8 cellular contexts compared by ENCODE assay signal in the genomic region with DNA sequence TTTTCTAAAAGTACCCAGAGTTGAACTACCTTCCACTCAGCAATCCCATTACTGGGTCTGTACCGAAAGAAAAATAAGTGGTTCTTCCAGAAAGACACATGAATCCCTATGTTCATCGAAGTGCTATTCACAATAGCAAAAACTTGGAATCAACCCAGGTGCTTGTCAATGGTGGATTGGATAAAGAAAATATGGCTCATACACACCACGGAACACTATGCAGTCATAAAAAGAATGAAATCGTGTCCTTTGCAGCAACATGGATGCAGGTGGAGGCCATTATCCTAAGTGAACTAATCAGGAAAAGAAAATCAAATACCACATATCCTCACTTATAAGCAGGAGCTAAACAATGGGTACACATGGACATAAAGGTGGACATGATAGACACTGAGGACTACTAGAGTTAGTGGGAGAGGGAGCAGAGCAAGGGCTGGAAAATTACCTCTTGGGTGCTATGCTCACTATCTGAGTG. TPM values are rescaled to one million over a fixed set of nuclear protein-coding genes. Genes with fewer than 3 reads are reported as not detected.
DNase-seq lines count a peak whose midpoint lies in the region; ATAC-seq and TF ChIP-seq lines count a peak whose summit lies in the region.

No MANE protein-coding gene starts in this region.

- peak overlapping the region; percentile 77 for H3K4me3 ChIP-seq in ACC112 (ENCODE audit: low read depth, low read length)
- no peak overlapping the region for H3K4me3 ChIP-seq in HL-60 (replicated peaks; ENCODE audit: insufficient read depth, low read length)
- no peak overlapping the region for H3K4me3 ChIP-seq in body of pancreas

- H3K4me1 ChIP-seq in ACC112 (ENCODE audit: control insufficient read depth, insufficient read depth, low read length, unreplicated experiment) (peaks cover 43% of the 10 kb centered on the region), body of pancreas (peaks cover 49% of the 10 kb centered on the region)

- WGBS in body of pancreas, 2 donors = 6 to 8% methylated on average over 4 of the region's 4 CpGs

- H3K9me3 ChIP-seq in body of pancreas = no peaks in the 10 kb centered on the region

- no peaks in the 10 kb centered on the region for H3K79me2 ChIP-seq in ACC112 (ENCODE audit: control insufficient read depth, insufficient read depth, low read length, unreplicated experiment)

- no peak for DNase-seq in HL-60 (ENCODE audit: low read depth in 1 of 2, low spot score in 1 of 2)
- no peak for DNase-seq in body of pancreas
- DNase-seq in midbrain (lab: John Stamatoyannopoulos, UW) = peak; percentile 57
- no peak for DNase-seq in epidermal melanocyte (ENCODE audit: insufficient read length, low spot score)
- no peak for DNase-seq in UCSD-AML1 (lab: John Stamatoyannopoulos, UW; ENCODE audit: unreplicated experiment)

- H3K27me3 ChIP-seq in ACC112 (ENCODE audit: insufficient read depth, low read length) (no peaks in the 10 kb centered on the region), HL-60 (ENCODE audit: insufficient read depth, poor library complexity, severe bottlenecking) (no peaks in the 10 kb centered on the region), body of pancreas (no peaks in the 10 kb centered on the region)

- H2AFZ ChIP-seq in ACC112 (ENCODE audit: low read length, unreplicated experiment) = peak overlapping the region; percentile 93

- ATAC-seq in body of pancreas (no peak), HG02870 (IDR thresholded peaks at IDR 0.05; ENCODE audit: unreplicated experiment) (no peak), GM18873 (IDR thresholded peaks at IDR 0.05; ENCODE audit: low FRiP score, unreplicated experiment) (no peak)

- intact Hi-C loops in body of pancreas (cut with DNase I) = no loop called here

- TF ChIP-seq CTCF in HL-60 (IDR thresholded peaks at IDR 0.05; ENCODE audit: insufficient read depth, low read length) (no peak), body of pancreas (IDR thresholded peaks at IDR 0.05) (no peak)

- no peaks in the 10 kb centered on the region for H3K36me3 ChIP-seq in ACC112 (ENCODE audit: insufficient read depth, low read length)
- no peaks in the 10 kb centered on the region for H3K36me3 ChIP-seq in body of pancreas (replicated peaks in 1 of 2; ENCODE audit: insufficient read depth in 1 of 2, low read depth in 2 of 2)

- H3K27ac ChIP-seq in ACC112 (ENCODE audit: low read depth, low read length) (peak overlapping the region; percentile 93), HL-60 (replicated peaks) (peak overlapping the region; percentile 87), body of pancreas (peak overlapping the region; percentile 80 to 96 (median 90))

- no peak for TF ChIP-seq POLR2A in body of pancreas (IDR thresholded peaks at IDR 0.05)

RNA-seq across cellular contexts. Expression of a gene that starts 32.9 kb away (rescaled TPM):
- 100 to 1,000 TPM; 320 to 712 TPM for total RNA-seq in body of pancreas
